25 cellular contexts compared by ENCODE assay signal in the genomic region with DNA sequence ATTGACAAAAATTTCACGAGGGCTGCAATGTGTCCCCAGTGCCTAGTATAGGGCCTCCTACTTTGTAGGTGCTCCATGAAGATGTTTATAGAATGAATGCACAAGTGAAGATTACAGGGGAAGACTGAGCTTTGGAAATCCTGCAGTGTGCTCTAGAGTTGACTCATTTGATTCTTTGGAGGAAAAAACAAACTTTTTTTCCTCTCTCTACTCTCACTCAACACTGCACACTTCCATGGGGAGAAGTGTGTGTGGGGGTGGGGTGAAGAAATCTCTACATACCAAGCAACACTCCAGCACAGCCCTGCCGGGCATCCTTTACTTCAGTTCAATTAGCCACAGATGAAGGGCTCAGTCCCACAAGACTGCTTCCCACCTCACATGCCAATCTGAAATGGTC.
"Had no signal": no experiment of that assay in that cellular context is flagged by ENCODE, and none has a peak within 500 bp of the region (broad histone marks: within the 10 kb centered on the region; RNA-seq: fewer than 3 reads in every experiment).

No MANE protein-coding gene starts in this region.

- H3K79me2 ChIP-seq: parathyroid adenoma had no signal

- H3K27me3 ChIP-seq: neural progenitor cell, ovary, right lobe of liver, sigmoid colon, suprapubic skin, testis, tibial artery, transverse colon, vagina had no signal

- H3K4me2 ChIP-seq: neural progenitor cell had no signal

- H3K27ac ChIP-seq: neural progenitor cell, ovary, psoas muscle, right lobe of liver, sigmoid colon, suprapubic skin, testis, tibial artery, transverse colon, vagina had no signal

- H3K4me1 ChIP-seq: neural progenitor cell, right lobe of liver, testis, tibial artery, transverse colon, vagina had no signal

- ATAC-seq: natural killer cell; psoas muscle; right cardiac atrium; right lobe of liver; stimulated activated effector memory CD8-positive, alpha-beta T cell treated with anti-CD3 and anti-CD28 coated beads, Interleukin-12 subunit alpha, Interleukin-12 subunit beta, amount 100 ng/mL, for 72 hours; stimulated activated naive B cell treated with anti-CD40 and anti-IgM and Interleukin-4, amounts not matched to agents 10 μg/mL and 1 μg/mL and 100 μg/mL, for 72 hours; stimulated activated naive CD8-positive, alpha-beta T cell treated with anti-CD3 and anti-CD28 coated beads, Interleukin-15, amount 100 ng/mL, for 72 hours; stimulated activated naive CD8-positive, alpha-beta T cell treated with anti-CD3 and anti-CD28 coated beads, Interleukin-15, Interleukin-2, amounts not matched to agents 100 U/mL and 50 U/mL, for 24 hours had no signal

- DNase-seq: natural killer cell; occipital lobe; ovary; posterior cingulate gyrus; psoas muscle; right cardiac atrium; sigmoid colon; small intestine; stimulated activated CD4-positive, alpha-beta T cell treated with anti-CD3 and anti-CD28 coated beads, Interleukin-15, amount 100 ng/mL, for 24 hours; stimulated activated CD4-positive, alpha-beta T cell treated with anti-CD3 and anti-CD28 coated beads, Interleukin-2, amount 100 ng/mL, for 24 hours; stimulated activated CD4-positive, alpha-beta T cell treated with anti-CD3 and anti-CD28 coated beads, Interleukin-2, amount 100 ng/mL, for 48 hours; stimulated activated CD4-positive, alpha-beta T cell treated with anti-CD3 and anti-CD28 coated beads, Interleukin-4, amount 100 ng/mL, for 24 hours; stimulated activated naive B cell treated with anti-CD40 and anti-IgM and Interleukin-4, amounts not matched to agents 10 μg/mL and 1 μg/mL and 100 μg/mL, for 72 hours; stimulated activated naive CD8-positive, alpha-beta T cell treated with anti-CD3 and anti-CD28 coated beads, Interleukin-15, amount 100 ng/mL, for 72 hours; stimulated activated naive CD8-positive, alpha-beta T cell treated with anti-CD3 and anti-CD28 coated beads, Interleukin-15, Interleukin-2, amounts not matched to agents 100 U/mL and 50 U/mL, for 24 hours; substantia nigra; testis; tibial artery; transverse colon had no signal

- H2AFZ ChIP-seq: neural progenitor cell, parathyroid adenoma had no signal

- H3K36me3 ChIP-seq: neural progenitor cell, ovary, right lobe of liver, sigmoid colon, suprapubic skin, tibial artery, transverse colon, vagina had no signal

- H3K4me3 ChIP-seq: neural progenitor cell, ovary, psoas muscle, right lobe of liver, sigmoid colon, suprapubic skin, testis, tibial artery, transverse colon, vagina had no signal

- H3K9me3 ChIP-seq: ovary, psoas muscle, right lobe of liver, sigmoid colon, suprapubic skin, testis, tibial artery, transverse colon, vagina had no signal

- H3K9ac ChIP-seq: neural progenitor cell, parathyroid adenoma had no signal
